ENCODE assay signal across 8 cellular contexts in the genomic region with DNA sequence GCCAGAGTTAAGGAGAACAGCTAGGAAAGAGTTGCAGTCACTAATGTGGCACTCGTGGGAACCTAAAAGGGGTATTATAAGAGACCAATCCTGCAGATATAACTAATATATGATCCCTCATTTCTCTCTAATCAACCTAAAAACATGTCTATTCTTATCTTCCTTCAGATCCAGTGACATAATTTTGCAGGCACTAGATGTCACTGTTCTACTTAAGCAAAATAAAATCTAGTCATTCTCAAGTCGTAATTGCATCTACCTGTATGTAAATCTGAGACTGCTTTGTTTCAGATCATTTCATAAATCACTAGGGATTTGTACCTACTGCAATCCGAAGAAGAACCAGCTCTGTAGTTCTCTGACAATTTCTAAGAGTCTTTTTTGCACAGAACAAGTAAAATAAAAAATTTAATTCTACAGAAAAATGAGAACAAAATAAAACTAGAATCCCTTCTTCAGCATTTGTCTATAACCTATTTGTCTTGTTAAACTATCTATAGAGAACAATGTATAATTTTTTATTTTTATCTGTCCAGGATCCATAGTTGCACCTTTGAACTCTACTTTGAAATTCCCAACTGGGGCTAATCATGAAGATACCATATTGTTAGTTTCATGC. TPM values are rescaled to one million over a fixed set of nuclear protein-coding genes. Genes with fewer than 3 reads are reported as not detected.
DNase-seq lines count a peak whose midpoint lies in the region; ATAC-seq, FAIRE-seq and TF ChIP-seq lines count a peak whose summit lies in the region.

No MANE protein-coding gene starts in this region.

- no peak for FAIRE-seq in urothelium cell line (lab: Jason Lieb, UNC)

- DNase-seq in SIG-M5 treated with dmso at 0.1 percent for 504 hours (lab: John Stamatoyannopoulos, UW; ENCODE audit: unreplicated experiment) (peak; percentile 40), SIG-M5 (lab: John Stamatoyannopoulos, UW) (no peak), HPDE6-E6E7 (ENCODE audit: extremely low spot score) (peak; percentile 20), WTC11 (ENCODE audit: low spot score) (no peak), urothelium cell line (ENCODE audit: low spot score) (peak; percentile 15), NCI-H128 (lab: John Stamatoyannopoulos, UW; ENCODE audit: unreplicated experiment) (no peak), activated gamma-delta T cell treated with Interleukin-2 at 50 U/mL for 16 hours (no peak)

- H3K27ac Mint-ChIP-seq in WTC11: no peak overlapping the region

- H3K4me3 Mint-ChIP-seq in WTC11: no peak overlapping the region

- ATAC-seq in WTC11 (0 out of 2 replicates have a peak, but pooled peaks have one; percentile 26), HG03442 (IDR thresholded peaks at IDR 0.05; ENCODE audit: unreplicated experiment) (no peak)

- no peak for TF ChIP-seq CTCF in WTC11 (IDR thresholded peaks at IDR 0.05)

- POLR2A ChIA-PET in WTC11 (lab: Charles Lee): no interaction called here

- H3K36me3 Mint-ChIP-seq in WTC11: no peaks in the 10 kb centered on the region

- H3K9me3 Mint-ChIP-seq in WTC11: no peaks in the 10 kb centered on the region

- no peaks in the 10 kb centered on the region for H3K27me3 Mint-ChIP-seq in WTC11 (ENCODE audit: low read depth)

- CTCF ChIA-PET in WTC11 (lab: Charles Lee): no interaction called here

- H3K4me1 Mint-ChIP-seq in WTC11: no peaks in the 10 kb centered on the region

TF ChIP-seq in WTC11, 78 proteins besides CTCF, POLR2A, EP300 and RAD21:
- TF ChIP-seq NFYB (CRISPR knock-in tag; conservative IDR thresholded peaks at IDR 0.05; ENCODE audit: low read depth) (no peak), ZNF396 (CRISPR knock-in tag; IDR thresholded peaks at IDR 0.05; ENCODE audit: borderline replicate concordance) (no peak), NFATC4 (CRISPR knock-in tag; IDR thresholded peaks at IDR 0.05) (no peak), OVOL2 (CRISPR knock-in tag; IDR thresholded peaks at IDR 0.05; ENCODE audit: borderline replicate concordance) (no peak), SOX15 (CRISPR knock-in tag; IDR thresholded peaks at IDR 0.05) (no peak), ATF1 (CRISPR knock-in tag; IDR thresholded peaks at IDR 0.05) (no peak)
- TF ChIP-seq, protein P1, sequence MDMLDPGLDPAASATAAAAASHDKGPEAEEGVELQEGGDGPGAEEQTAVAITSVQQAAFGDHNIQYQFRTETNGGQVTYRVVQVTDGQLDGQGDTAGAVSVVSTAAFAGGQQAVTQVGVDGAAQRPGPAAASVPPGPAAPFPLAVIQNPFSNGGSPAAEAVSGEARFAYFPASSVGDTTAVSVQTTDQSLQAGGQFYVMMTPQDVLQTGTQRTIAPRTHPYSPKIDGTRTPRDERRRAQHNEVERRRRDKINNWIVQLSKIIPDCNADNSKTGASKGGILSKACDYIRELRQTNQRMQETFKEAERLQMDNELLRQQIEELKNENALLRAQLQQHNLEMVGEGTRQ (CRISPR knock-in tag; IDR thresholded peaks at IDR 0.05): no peak
- TF ChIP-seq, protein P2, sequence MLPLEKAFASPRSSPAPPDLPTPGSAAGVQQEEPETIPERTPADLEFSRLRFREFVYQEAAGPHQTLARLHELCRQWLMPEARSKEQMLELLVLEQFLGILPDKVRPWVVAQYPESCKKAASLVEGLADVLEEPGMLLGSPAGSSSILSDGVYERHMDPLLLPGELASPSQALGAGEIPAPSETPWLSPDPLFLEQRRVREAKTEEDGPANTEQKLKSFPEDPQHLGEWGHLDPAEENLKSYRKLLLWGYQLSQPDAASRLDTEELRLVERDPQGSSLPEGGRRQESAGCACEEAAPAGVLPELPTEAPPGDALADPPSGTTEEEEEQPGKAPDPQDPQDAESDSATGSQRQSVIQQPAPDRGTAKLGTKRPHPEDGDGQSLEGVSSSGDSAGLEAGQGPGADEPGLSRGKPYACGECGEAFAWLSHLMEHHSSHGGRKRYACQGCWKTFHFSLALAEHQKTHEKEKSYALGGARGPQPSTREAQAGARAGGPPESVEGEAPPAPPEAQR (CRISPR knock-in tag; IDR thresholded peaks at IDR 0.05): no peak

RNA-seq across cellular contexts. Expression of a gene that starts 56.5 kb away (rescaled TPM):
- 1.6 to 1.8 TPM (median 1.6 TPM) in 3 replicates for total RNA-seq in WTC11 (2021)

Comparison
In these comparisons a context has a peak if more than half of its experiments do, and no peak if none do; other contexts are left out.
1. DNase-seq: peak in SIG-M5 treated with dmso at 0.1 percent for 504 hours (single experiment), HPDE6-E6E7 (single experiment) and urothelium cell line (single experiment); none in SIG-M5 (single experiment), WTC11 (single experiment), NCI-H128 (single experiment) and activated gamma-delta T cell treated with Interleukin-2 at 50 U/mL for 16 hours (single experiment).